13 cellular contexts compared by ENCODE assay signal in the genomic region with DNA sequence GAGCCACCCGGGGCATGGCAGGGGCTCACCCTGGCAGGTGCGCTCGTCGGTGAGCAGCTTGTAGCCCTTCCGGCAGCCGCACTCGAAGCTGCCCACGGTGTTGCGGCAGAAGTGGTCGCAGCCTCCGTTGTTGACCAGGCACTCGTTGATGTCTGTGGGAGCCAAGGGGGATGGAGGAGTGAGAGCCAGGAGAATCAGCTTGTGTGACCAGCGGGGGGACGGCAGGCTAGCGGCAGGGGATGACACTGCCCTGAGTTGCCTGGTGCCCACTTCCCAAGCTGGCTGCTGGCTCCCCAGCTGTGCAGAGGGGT. TPM values are rescaled to one million over a fixed set of nuclear protein-coding genes. Genes with fewer than 3 reads are reported as not detected.
DNase-seq lines count a peak whose midpoint lies in the region; TF ChIP-seq lines count a peak whose summit lies in the region.
"Had no signal": no experiment of that assay in that cellular context is flagged by ENCODE, and none has a peak within 500 bp of the region (broad histone marks: within the 10 kb centered on the region; RNA-seq: fewer than 3 reads in every experiment).

No MANE protein-coding gene starts in this region.

- CTCF ChIA-PET in OCI-LY7 (lab: Charles Lee; ENCODE audit: unreplicated experiment): interaction anchor here (0.5 to 1.1 kb wide), 2 partner anchors 20 to 155 kb away, joined by 3 read pairs; no protein-coding TSS in a partner anchor

- H3K27ac ChIP-seq in BLaER1 (no peak overlapping the region; the same call in 1 of the 2 replicates), VCaP (peak overlapping the region; percentile 10; the same call in 1 of the 2 replicates), osteoblast (ENCODE audit: low read depth, low read length) (no peak overlapping the region), OCI-LY7 (ENCODE audit: low read depth, low read length, poor library complexity, severe bottlenecking) (no peak overlapping the region)
- H3K27ac ChIP-seq: 22Rv1, C4-2B had no signal

- TF ChIP-seq CTCF in VCaP (conservative IDR thresholded peaks at IDR 0.05): no peak
- no peak for TF ChIP-seq CTCF in osteoblast (IDR thresholded peaks at IDR 0.05; ENCODE audit: extremely low read depth, low read depth, low read length)
- TF ChIP-seq CTCF in OCI-LY7 (conservative IDR thresholded peaks at IDR 0.05; ENCODE audit: low read length): no peak

- H3K4me1 ChIP-seq in BLaER1: peaks cover 63% of the 10 kb centered on the region
- no peaks in the 10 kb centered on the region for H3K4me1 ChIP-seq in osteoblast (ENCODE audit: insufficient read depth, low read length)
- peaks cover 4% of the 10 kb centered on the region for H3K4me1 ChIP-seq in OCI-LY7 (ENCODE audit: insufficient read depth, low read length, poor library complexity, severe bottlenecking)

- intact Hi-C loops in OCI-LY7 (cut with micrococcal nuclease; ENCODE audit: unreplicated experiment): loop anchor here (1.0 kb wide), 1 partner anchor 115 kb away; no protein-coding TSS in a partner anchor

- H3K79me2 ChIP-seq in osteoblast (ENCODE audit: insufficient read depth, low read length) (no peaks in the 10 kb centered on the region), OCI-LY7 (ENCODE audit: insufficient read depth, low read depth, low read length) (no peaks in the 10 kb centered on the region)

- H4K20me1 ChIP-seq in BLaER1 (no peaks in the 10 kb centered on the region), osteoblast (ENCODE audit: insufficient read depth, low read length) (no peaks in the 10 kb centered on the region), OCI-LY7 (ENCODE audit: insufficient read depth, low read length) (no peaks in the 10 kb centered on the region)

- POLR2A ChIA-PET in OCI-LY7 (lab: Charles Lee): no interaction called here

- H3K9me2 ChIP-seq in OCI-LY7 (ENCODE audit: insufficient read depth, low read length): no peaks in the 10 kb centered on the region

- DNase-seq in DMS53 (lab: John Stamatoyannopoulos, UW) (peak; percentile 25), DMS53 treated with DMSO at 0.1 percent for 48 hours (lab: John Stamatoyannopoulos, UW; ENCODE audit: unreplicated experiment) (no peak), osteoblast (ENCODE audit: insufficient read length, low spot score, missing footprints) (peak; percentile 89), globus pallidus (ENCODE audit: low spot score) (no peak), OCI-LY7 (ENCODE audit: low spot score) (no peak)
- DNase-seq: GF-D8, GOT3 had no signal

- no peak overlapping the region for H2AFZ ChIP-seq in osteoblast (ENCODE audit: low read length)
- H2AFZ ChIP-seq in OCI-LY7 (ENCODE audit: low read length): no peak overlapping the region

- no peak overlapping the region for H3K9ac ChIP-seq in BLaER1

- H3K36me3 ChIP-seq in BLaER1: no peaks in the 10 kb centered on the region
- no peaks in the 10 kb centered on the region for H3K36me3 ChIP-seq in osteoblast (ENCODE audit: insufficient read depth, low read length)
- H3K36me3 ChIP-seq in OCI-LY7 (ENCODE audit: insufficient read depth, low read length): no peaks in the 10 kb centered on the region
- H3K36me3 ChIP-seq: BE2C had no signal

- H3K9me3 ChIP-seq in BLaER1: no peaks in the 10 kb centered on the region
- H3K9me3 ChIP-seq in osteoblast (ENCODE audit: low read depth, low read length): no peaks in the 10 kb centered on the region
- H3K9me3 ChIP-seq in OCI-LY7 (ENCODE audit: low read length): no peaks in the 10 kb centered on the region
- H3K9me3 ChIP-seq: BE2C, Caco-2 had no signal

- H3K4me2 ChIP-seq in BLaER1 (peak overlapping the region; percentile 76), osteoblast (ENCODE audit: insufficient read depth, low read length) (no peak overlapping the region), OCI-LY7 (ENCODE audit: low read length) (no peak overlapping the region)

- no TSS peak for BruUV-seq in OCI-LY7 (replicated peaks; lab: Mats Ljungman, UMichigan)

- H3K4me3 ChIP-seq in BLaER1: no peak overlapping the region
- no peak overlapping the region for H3K4me3 ChIP-seq in osteoblast (ENCODE audit: insufficient read depth, low read length)
- no peak overlapping the region for H3K4me3 ChIP-seq in OCI-LY7 (ENCODE audit: low read depth, low read length, poor library complexity, severe bottlenecking)

- H3K27me3 ChIP-seq in BLaER1: no peaks in the 10 kb centered on the region
- H3K27me3 ChIP-seq in osteoblast (ENCODE audit: insufficient read depth, low read length): peaks cover 6% of the 10 kb centered on the region
- H3K27me3 ChIP-seq: BE2C had no signal

RNA-seq across cellular contexts. Expression of a gene that starts 44.7 kb away (rescaled TPM):
- total RNA-seq in osteoblast (29.0 and 29.2 TPM in 2 replicates), OCI-LY7 (2022) (62.6 and 66.5 TPM in 2 replicates)
- total RNA-seq in OCI-LY7 (2014; rRNA removed; shearing (Covaris generic)): 66.7 and 71.5 TPM in 2 replicates

Comparison
In these comparisons a context has a peak if more than half of its experiments do, and no peak if none do; other contexts are left out.
1. DNase-seq: peak in DMS53 (single experiment) and osteoblast (single experiment); none in DMS53 treated with DMSO at 0.1 percent for 48 hours (single experiment), globus pallidus (single experiment) and OCI-LY7 (single experiment).